23 cellular contexts compared by ENCODE assay signal in genomic region chr5:9332026-9332425, GRCh38.
"Had no signal": no experiment of that assay in that cellular context is flagged by ENCODE, and none has a peak within 500 bp of the region (broad histone marks: within the 10 kb centered on the region; RNA-seq: fewer than 3 reads in every experiment).

No MANE protein-coding gene starts in this region.

- ATAC-seq: activated T-cell treated with anti-CD3 and anti-CD28 coated beads, Interleukin-2, amount 50 U/mL, for 72 hours; body of pancreas; T-helper 17 cell; WTC11 had no signal

- DNase-seq: activated CD4-positive, alpha-beta memory T cell treated with anti-CD3 and anti-CD28 coated beads for 36 hours; activated CD4-positive, alpha-beta T cell treated with anti-CD3 and anti-CD28 coated beads, Interleukin-2, amount 10 ng/mL, durations not matched to agents 7 days and 5 days; activated CD4-positive, CD25-positive, alpha-beta regulatory T cell treated with anti-CD3 and anti-CD28 coated beads, Interleukin-2, amount 50 U/mL, for 72 hours; activated gamma-delta T cell treated with Interleukin-2 at 50 U/mL for 16 hours; activated naive CD4-positive, alpha-beta T cell treated with anti-CD3 and anti-CD28 coated beads, Interleukin-2, amount 10 ng/mL, durations not matched to agents 7 days and 5 days; activated naive CD8-positive, alpha-beta T cell treated with anti-CD3 and anti-CD28 coated beads, Interleukin-2, amount 10 ng/mL, durations not matched to agents 7 days and 5 days; activated T-cell treated with anti-CD3 and anti-CD28 coated beads, Interleukin-2, amount 50 U/mL, for 72 hours; body of pancreas; central memory CD4-positive, alpha-beta T cell; MG63; MV-4-11; NCI-H1092 treated with DMSO at 0.1 percent for 48 hours; NCI-H1417 treated with DMSO at 0.1 percent for 48 hours; NCI-H1694; NCI-H2029; NCI-H510A treated with DMSO at 0.1 percent for 48 hours; NCI-H69; SIG-M5; T-helper 17 cell; T-helper 9 cell had no signal

- H3K36me3 Mint-ChIP-seq: activated CD4-positive, alpha-beta memory T cell treated with anti-CD3 and anti-CD28 coated beads for 36 hours; activated naive CD4-positive, alpha-beta T cell treated with anti-CD3 and anti-CD28 coated beads, Interleukin-2, amount 10 ng/mL, durations not matched to agents 7 days and 5 days; activated naive CD8-positive, alpha-beta T cell treated with anti-CD3 and anti-CD28 coated beads, Interleukin-2, amount 10 ng/mL, durations not matched to agents 7 days and 5 days; WTC11 had no signal

- H3K4me3 ChIP-seq: ascending aorta, body of pancreas, MG63 had no signal

- H3K27me3 ChIP-seq: ascending aorta, body of pancreas, MG63 had no signal

- H3K4me1 ChIP-seq: ascending aorta, body of pancreas had no signal

- H3K4me3 Mint-ChIP-seq: activated CD4-positive, alpha-beta memory T cell treated with anti-CD3 and anti-CD28 coated beads for 36 hours; activated CD4-positive, alpha-beta T cell treated with anti-CD3 and anti-CD28 coated beads, Interleukin-2, amount 10 ng/mL, durations not matched to agents 7 days and 5 days; activated naive CD4-positive, alpha-beta T cell treated with anti-CD3 and anti-CD28 coated beads, Interleukin-2, amount 10 ng/mL, durations not matched to agents 7 days and 5 days; activated naive CD8-positive, alpha-beta T cell treated with anti-CD3 and anti-CD28 coated beads, Interleukin-2, amount 10 ng/mL, durations not matched to agents 7 days and 5 days; activated T-cell treated with anti-CD3 and anti-CD28 coated beads, Interleukin-2, amount 50 U/mL, for 72 hours; T-helper 17 cell; WTC11 had no signal

- H3K9me3 Mint-ChIP-seq: WTC11 had no signal

- H3K9me3 ChIP-seq: ascending aorta, body of pancreas, MG63 had no signal

- H3K27ac ChIP-seq: ascending aorta, body of pancreas had no signal

- H3K27ac Mint-ChIP-seq: activated CD4-positive, alpha-beta memory T cell treated with anti-CD3 and anti-CD28 coated beads for 36 hours; activated CD4-positive, alpha-beta T cell treated with anti-CD3 and anti-CD28 coated beads, Interleukin-2, amount 10 ng/mL, durations not matched to agents 7 days and 5 days; activated naive CD4-positive, alpha-beta T cell treated with anti-CD3 and anti-CD28 coated beads, Interleukin-2, amount 10 ng/mL, durations not matched to agents 7 days and 5 days; activated naive CD8-positive, alpha-beta T cell treated with anti-CD3 and anti-CD28 coated beads, Interleukin-2, amount 10 ng/mL, durations not matched to agents 7 days and 5 days; activated T-cell treated with anti-CD3 and anti-CD28 coated beads, Interleukin-2, amount 50 U/mL, for 72 hours; activated T-helper 2 cell treated with anti-CD3 and anti-CD28 coated beads, Interferon-gamma antibody, Interleukin-2, Interleukin-4, amounts not matched to agents 10 μg/mL and 5 μg/mL and 100 μg/mL, durations not matched to agents 14 hours and 24 hours and 36 hours; T-helper 17 cell; WTC11 had no signal

- H3K27me3 Mint-ChIP-seq: activated CD4-positive, alpha-beta memory T cell treated with anti-CD3 and anti-CD28 coated beads for 36 hours; activated CD4-positive, alpha-beta T cell treated with anti-CD3 and anti-CD28 coated beads, Interleukin-2, amount 10 ng/mL, durations not matched to agents 7 days and 5 days; activated naive CD4-positive, alpha-beta T cell treated with anti-CD3 and anti-CD28 coated beads, Interleukin-2, amount 10 ng/mL, durations not matched to agents 7 days and 5 days; activated naive CD8-positive, alpha-beta T cell treated with anti-CD3 and anti-CD28 coated beads, Interleukin-2, amount 10 ng/mL, durations not matched to agents 7 days and 5 days; T-helper 17 cell had no signal

- H3K4me1 Mint-ChIP-seq: activated CD4-positive, alpha-beta T cell treated with anti-CD3 and anti-CD28 coated beads, Interleukin-2, amount 10 ng/mL, durations not matched to agents 7 days and 5 days; activated naive CD4-positive, alpha-beta T cell treated with anti-CD3 and anti-CD28 coated beads, Interleukin-2, amount 10 ng/mL, durations not matched to agents 7 days and 5 days; activated naive CD8-positive, alpha-beta T cell treated with anti-CD3 and anti-CD28 coated beads, Interleukin-2, amount 10 ng/mL, durations not matched to agents 7 days and 5 days; T-helper 17 cell had no signal
